Comparison of ENCODE assay signal across 1 cellular context in genomic region chr18:48947102-48947501, GRCh38.
TF ChIP-seq lines count a peak whose summit lies in the region.

No MANE protein-coding gene starts in this region.

TF ChIP-seq in GM12878, 131 proteins besides CTCF, POLR2A, EP300 and RAD21 (continued from another document):
- TF ChIP-seq ZBTB4 (CRISPR knock-in tag; IDR thresholded peaks at IDR 0.05): no peak
- no peak for TF ChIP-seq MEF2B (IDR thresholded peaks at IDR 0.05; ENCODE audit: partially characterized antibody, poor library complexity, severe bottlenecking)
- TF ChIP-seq NFXL1 (IDR thresholded peaks at IDR 0.05; ENCODE audit: borderline replicate concordance): no peak
- no peak for TF ChIP-seq RFX5 (IDR thresholded peaks at IDR 0.05; ENCODE audit: low read depth, low read length)
- TF ChIP-seq USF1 (IDR thresholded peaks at IDR 0.05; ENCODE audit: borderline replicate concordance, extremely low read length, insufficient read depth, low read depth, low read length): no peak
- TF ChIP-seq NBN (IDR thresholded peaks at IDR 0.05): no peak
- no peak for TF ChIP-seq SMAD1 (IDR thresholded peaks at IDR 0.05; ENCODE audit: low read depth, partially characterized antibody)
- no peak for TF ChIP-seq SREBF1 (IDR thresholded peaks at IDR 0.05; ENCODE audit: low read length)
- no peak for TF ChIP-seq FOXK2 (IDR thresholded peaks at IDR 0.05)
- TF ChIP-seq TCF7 (IDR thresholded peaks at IDR 0.05; ENCODE audit: borderline replicate concordance): no peak
- TF ChIP-seq ZNF592 (IDR thresholded peaks at IDR 0.05): no peak
TF ChIP-seq in GM12878: peak in this region for 0.
